ENCODE assay signal across 8 cellular contexts in genomic region chr12:119988788-119989618, GRCh38. TPM values are rescaled to one million over a fixed set of nuclear protein-coding genes. Genes with fewer than 3 reads are reported as not detected.
DNase-seq lines count a peak whose midpoint lies in the region; ATAC-seq, FAIRE-seq and TF ChIP-seq lines count a peak whose summit lies in the region.

BICDL1 (plus strand) TSS chr12:119989236; CDS start chr12:119989869, 633 bp downstream.

- DNase-seq in AG04449 (ENCODE audit: low read depth, low spot score): no peak
- peak; percentile 98 for DNase-seq in NCI-H2196 (lab: John Stamatoyannopoulos, UW; ENCODE audit: unreplicated experiment)
- peak; percentile 97 for DNase-seq in WTC11 (ENCODE audit: low spot score)
- DNase-seq in bronchial epithelial cell (ENCODE audit: low read depth): peak; percentile 91
- peak; percentile 77 for DNase-seq in keratinocyte (ENCODE audit: low read depth, low spot score)
- DNase-seq in stimulated activated CD4-positive, alpha-beta T cell treated with anti-CD3 and anti-CD28 coated beads, Interleukin-15, amount 100 ng/mL, for 48 hours (ENCODE audit: low read depth in 2 of 2): peak; percentile 97 to 99

- peak within 1 kb of the TSS; percentile 75 for H2AFZ ChIP-seq in keratinocyte (ENCODE audit: control insufficient read depth, low read length)

- no peaks in the 10 kb centered on the region for H3K9me3 Mint-ChIP-seq in WTC11

- peaks cover 11% of the 10 kb centered on the region for H3K4me1 ChIP-seq in keratinocyte (ENCODE audit: control insufficient read depth, extremely low read depth, insufficient read depth, low read length)

- TF ChIP-seq CTCF in AG04449 (IDR thresholded peaks at IDR 0.05; ENCODE audit: insufficient read depth, low read length, missing control alignments) (no peak), WTC11 (IDR thresholded peaks at IDR 0.05) (no peak), bronchial epithelial cell (IDR thresholded peaks at IDR 0.05; ENCODE audit: insufficient read depth, low read length, severe bottlenecking) (no peak), keratinocyte (optimal IDR thresholded peaks at IDR 0.05 in 1 of 3, IDR thresholded peaks at IDR 0.05 in 1 of 3, conservative IDR thresholded peaks at IDR 0.05 in 1 of 3; ENCODE audit: extremely low read depth in 1 of 3, insufficient read depth in 2 of 3, low read length in 3 of 3) (peak in 2 of 3 experiments; percentile 3)

- no peaks in the 10 kb centered on the region for H3K36me3 ChIP-seq in bronchial epithelial cell (ENCODE audit: control insufficient read depth, insufficient read depth, low read length)
- no peaks in the 10 kb centered on the region for H3K36me3 ChIP-seq in keratinocyte (ENCODE audit: control insufficient read depth in 2 of 2, extremely low read depth in 1 of 2, insufficient read depth in 2 of 2, low read length in 2 of 2)

- FAIRE-seq in bronchial epithelial cell (lab: Jason Lieb, UNC): no peak
- no peak for FAIRE-seq in keratinocyte (lab: Jason Lieb, UNC)

- peaks cover 4% of the 10 kb centered on the region for H4K20me1 ChIP-seq in keratinocyte (ENCODE audit: control insufficient read depth, extremely low read depth, insufficient read depth, low read length)

- dilution Hi-C loops in keratinocyte (cut with MboI; ENCODE audit: extremely low pct_ligation_motif_present, low sequenced_read_pairs): no loop called here

- H3K27me3 Mint-ChIP-seq in WTC11 (ENCODE audit: low read depth): peaks cover 18% of the 10 kb centered on the region

- H3K79me2 ChIP-seq in keratinocyte (ENCODE audit: control insufficient read depth, insufficient read depth, low read length): no peaks in the 10 kb centered on the region

- H3K9me1 ChIP-seq in keratinocyte (ENCODE audit: control insufficient read depth, extremely low read depth, insufficient read depth, low read length): no peaks in the 10 kb centered on the region

- H3K27me3 ChIP-seq in bronchial epithelial cell (ENCODE audit: control insufficient read depth, insufficient read depth, low read length): no peaks in the 10 kb centered on the region
- no peaks in the 10 kb centered on the region for H3K27me3 ChIP-seq in keratinocyte (ENCODE audit: control insufficient read depth, extremely low read depth, insufficient read depth, low read length)

- peak; percentile 84 for ATAC-seq in GM18909 (IDR thresholded peaks at IDR 0.05; ENCODE audit: poor library complexity, unreplicated experiment)
- peak; percentile 81 for ATAC-seq in HG03139 (IDR thresholded peaks at IDR 0.05; ENCODE audit: unreplicated experiment)
- peak; percentile 94 for ATAC-seq in WTC11

- peak within 1 kb of the TSS; percentile 55 for H3K4me3 ChIP-seq in AG04449 (ENCODE audit: low read depth, low read length)
- peak within 1 kb of the TSS; percentile 58 for H3K4me3 ChIP-seq in bronchial epithelial cell (ENCODE audit: low read depth, low read length)
- peak within 1 kb of the TSS; percentile 61 to 70 (median 68) for H3K4me3 ChIP-seq in keratinocyte (ENCODE audit: control insufficient read depth in 2 of 3, extremely low read depth in 1 of 3, insufficient read depth in 2 of 3, low read depth in 1 of 3, low read length in 3 of 3)

- CTCF ChIA-PET in AG04449 (lab: Yijun Ruan, JAX): no interaction called here
- CTCF ChIA-PET in WTC11 (lab: Charles Lee): interaction anchor here (0.6 to 2.6 kb wide), 13 partner anchors 18 to 325 kb away, joined by 3 to 22 read pairs (median 4); partner anchors contain the start of gene PXN

- POLR2A ChIA-PET in AG04449 (lab: Yijun Ruan, JAX) (no interaction called here), WTC11 (lab: Charles Lee) (interaction anchor here (1.0 to 1.5 kb wide), 4 partner anchors 98 to 128 kb away, joined by 4 to 9 read pairs (median 4); no protein-coding TSS in a partner anchor)

- H3K27ac ChIP-seq in keratinocyte (ENCODE audit: control insufficient read depth, insufficient read depth, low read length): no peak within 1 kb of the TSS

- H3K9me3 ChIP-seq in keratinocyte (ENCODE audit: control insufficient read depth, low read depth, low read length): no peaks in the 10 kb centered on the region

- peak within 1 kb of the TSS; percentile 81 for H3K4me3 Mint-ChIP-seq in WTC11

- peak within 1 kb of the TSS; percentile 67 for H3K4me2 ChIP-seq in keratinocyte (ENCODE audit: control insufficient read depth, extremely low read depth, insufficient read depth, low read depth, low read length)

- H3K27ac Mint-ChIP-seq in WTC11: peak within 1 kb of the TSS; percentile 97

- peak within 1 kb of the TSS; percentile 40 for H3K9ac ChIP-seq in keratinocyte (ENCODE audit: control insufficient read depth, extremely low read depth, insufficient read depth, low read length)

- peaks cover 5% of the 10 kb centered on the region for H3K36me3 Mint-ChIP-seq in WTC11

- peaks cover 26% of the 10 kb centered on the region for H3K4me1 Mint-ChIP-seq in WTC11

TF ChIP-seq in WTC11, 78 proteins besides CTCF, POLR2A, EP300 and RAD21 (continues in another document):
- TF ChIP-seq KAT7 (CRISPR knock-in tag; IDR thresholded peaks at IDR 0.05; ENCODE audit: borderline replicate concordance) (peak; percentile 73; the same call in 1 of the 2 replicates), RELA (CRISPR knock-in tag; IDR thresholded peaks at IDR 0.05; ENCODE audit: borderline replicate concordance) (0 out of 2 replicates have a peak, but pooled peaks have one; percentile 66), FOXK1 (CRISPR knock-in tag; IDR thresholded peaks at IDR 0.05) (peak; percentile 54; the same call in 1 of the 2 replicates), ZNF416 (CRISPR knock-in tag; IDR thresholded peaks at IDR 0.05) (no peak), PREB (CRISPR knock-in tag; IDR thresholded peaks at IDR 0.05; ENCODE audit: borderline replicate concordance) (no peak), FOXP4 (CRISPR knock-in tag; IDR thresholded peaks at IDR 0.05) (0 out of 2 replicates have a peak, but pooled peaks have one; percentile 37), E2F5 (CRISPR knock-in tag; IDR thresholded peaks at IDR 0.05) (peak; percentile 42; the same call in 1 of the 2 replicates), CBFB (CRISPR knock-in tag; IDR thresholded peaks at IDR 0.05; ENCODE audit: low read depth) (no peak; the same call in none of the 2 replicates), TP53 (CRISPR knock-in tag; IDR thresholded peaks at IDR 0.05) (peak; percentile 61; the same call in 1 of the 2 replicates)

RNA-seq across cellular contexts. Expression of gene BICDL1, which starts in this region (rescaled TPM):
- total RNA-seq in WTC11 (2021): 17.9 to 23.1 TPM (median 20.2 TPM) in 3 replicates
- total RNA-seq in bronchial epithelial cell: 10.8 and 30.7 TPM in 2 replicates
- polyA plus RNA-seq in keratinocyte: 5.2 to 8.0 TPM (median 6.4 TPM) in 3 replicates
- 29.0 TPM for polyA plus RNA-seq in keratinocyte (2011; ENCODE audit: low read depth)
- 4.4 and 5.5 TPM in 2 replicates for polyA plus RNA-seq in keratinocyte (2011; cell fraction: cytosol; rRNA removed)
- polyA plus RNA-seq in keratinocyte (2011; cell fraction: nucleus; rRNA removed): 14.2 and 20.5 TPM in 2 replicates
- 6.7 and 14.2 TPM in 2 replicates for polyA plus RNA-seq in keratinocyte (2012; ENCODE audit: low replicate concordance)
- 4.2 to 7.4 TPM (median 5.0 TPM) in 3 replicates for polyA minus RNA-seq in keratinocyte
- 6.5 TPM for polyA minus RNA-seq in keratinocyte (2011; cell fraction: cytosol; rRNA and poly(A)+ RNA removed)
- polyA minus RNA-seq in keratinocyte (2011; cell fraction: nucleus; rRNA and poly(A)+ RNA removed): 6.9 and 10.7 TPM in 2 replicates

Comparison
In these comparisons a context has a peak if more than half of its experiments do, and no peak if none do; other contexts are left out.
1. CTCF ChIP-seq: peak in keratinocyte (2 of 3); none in AG04449 (single experiment), WTC11 (single experiment) and bronchial epithelial cell (single experiment).
2. Peak in every context shown above with its lines, with median percentiles within 50 percentile points of each other: H3K4me3 ChIP-seq and ATAC-seq.